In genomic region chr6:168615837-168616236, GRCh38 we compare ENCODE assay signal across 18 cellular contexts.
"Had no signal": no experiment of that assay in that cellular context is flagged by ENCODE, and none has a peak within 500 bp of the region (broad histone marks: within the 10 kb centered on the region; RNA-seq: fewer than 3 reads in every experiment).

No MANE protein-coding gene starts in this region.

- H3K4me3 ChIP-seq: dorsolateral prefrontal cortex, lung, suprapubic skin had no signal

- H3K9me3 ChIP-seq: suprapubic skin had no signal

- H3K4me1 ChIP-seq: suprapubic skin had no signal

- H3K27ac ChIP-seq: dorsolateral prefrontal cortex, suprapubic skin had no signal

- ATAC-seq: activated CD8-positive, alpha-beta T cell treated with anti-CD3 and anti-CD28 coated beads for 36 hours; activated T-helper 17 cell treated with anti-CD3 and anti-CD28 coated beads, Interleukin-2, amount 50 U/mL, for 72 hours; stimulated activated naive CD8-positive, alpha-beta T cell treated with anti-CD3 and anti-CD28 coated beads, Interleukin-15, Interleukin-2, amounts not matched to agents 100 U/mL and 50 U/mL, for 24 hours had no signal

- DNase-seq: activated B cell treated with CpG ODN at 0.5 μM for 24 hours; activated CD4-positive, alpha-beta T cell treated with anti-CD3 and anti-CD28 coated beads for 48 hours; activated CD8-positive, alpha-beta T cell treated with anti-CD3 and anti-CD28 coated beads for 36 hours; activated naive CD4-positive, alpha-beta T cell treated with Interleukin-2 at 50 U/mL for 16 hours; activated naive CD8-positive, alpha-beta T cell treated with anti-CD3 and anti-CD28 coated beads, Interleukin-2, amount 10 ng/mL, durations not matched to agents 7 days and 5 days; activated T-cell treated with anti-CD3 and anti-CD28 coated beads, Interleukin-2, amount 50 U/mL, for 1 hour; amygdala; dorsolateral prefrontal cortex; endodermal cell; hypothalamus; nephron progenitor cell; nucleus accumbens; stimulated activated CD4-positive, alpha-beta T cell treated with anti-CD3 and anti-CD28 coated beads, Interleukin-2, amount 100 ng/mL, for 24 hours; stimulated activated naive CD8-positive, alpha-beta T cell treated with anti-CD3 and anti-CD28 coated beads, Interleukin-15, Interleukin-2, amounts not matched to agents 100 U/mL and 50 U/mL, for 24 hours; trophoblast cell had no signal

- H3K27me3 ChIP-seq: dorsolateral prefrontal cortex, suprapubic skin had no signal

- H3K36me3 ChIP-seq: suprapubic skin had no signal
